1 cellular context compared by ENCODE assay signal in the genomic region with DNA sequence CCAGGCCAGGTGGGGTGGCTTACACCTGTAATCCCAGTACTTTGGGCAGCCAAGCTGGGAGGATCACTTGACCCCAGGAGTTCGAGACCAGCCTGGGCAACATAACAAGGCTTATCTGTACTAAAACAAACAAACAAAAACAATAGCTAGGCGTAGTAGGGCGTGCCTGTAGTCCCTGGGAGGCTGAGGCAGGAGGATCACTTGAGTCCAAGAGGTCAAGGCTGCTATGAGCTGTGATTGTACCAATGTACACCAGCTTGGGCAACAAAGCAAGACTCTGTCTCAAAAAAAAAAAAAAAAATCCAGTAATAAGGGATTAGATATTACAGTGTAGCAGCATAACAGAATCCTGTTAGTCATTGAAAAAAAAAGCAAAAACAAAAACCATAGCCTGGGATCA.
TF ChIP-seq lines count a peak whose summit lies in the region.

No MANE protein-coding gene starts in this region.

TF ChIP-seq in HepG2, 621 proteins besides CTCF, POLR2A, EP300 and RAD21 (continued from another document):
- peak; percentile 32; the same call in 1 of the 2 replicates for TF ChIP-seq ARID5B (CRISPR knock-in tag; IDR thresholded peaks at IDR 0.05)
- TF ChIP-seq ZBTB44 (CRISPR knock-in tag; IDR thresholded peaks at IDR 0.05): no peak
- no peak for TF ChIP-seq SMARCE1 (IDR thresholded peaks at IDR 0.05; ENCODE audit: borderline replicate concordance)
- TF ChIP-seq FOXP4 (CRISPR knock-in tag; IDR thresholded peaks at IDR 0.05): peak; percentile 62; the same call in 1 of the 2 replicates
- peak; percentile 42 for TF ChIP-seq NR2F6 (IDR thresholded peaks at IDR 0.05)
- peak; percentile 57 for TF ChIP-seq NR2F6 (CRISPR knock-in tag; IDR thresholded peaks at IDR 0.05)
- TF ChIP-seq ZFYVE20 (CRISPR knock-in tag; IDR thresholded peaks at IDR 0.05; ENCODE audit: borderline replicate concordance, low read depth): no peak
- no peak for TF ChIP-seq ZNF460 (CRISPR knock-in tag; IDR thresholded peaks at IDR 0.05; ENCODE audit: borderline replicate concordance)
- no peak for TF ChIP-seq ZGPAT (CRISPR knock-in tag; IDR thresholded peaks at IDR 0.05)
- no peak for TF ChIP-seq BRCA1 (CRISPR knock-in tag; IDR thresholded peaks at IDR 0.05)
- TF ChIP-seq GFI1 (CRISPR knock-in tag; IDR thresholded peaks at IDR 0.05; ENCODE audit: borderline replicate concordance): peak; percentile 89
- TF ChIP-seq HES4 (CRISPR knock-in tag; IDR thresholded peaks at IDR 0.05; ENCODE audit: borderline replicate concordance): no peak
- no peak for TF ChIP-seq KMT2A (CRISPR knock-in tag; IDR thresholded peaks at IDR 0.05)
- no peak for TF ChIP-seq ZNF136 (CRISPR knock-in tag; IDR thresholded peaks at IDR 0.05; ENCODE audit: low read depth)
- TF ChIP-seq JUND (CRISPR knock-in tag; IDR thresholded peaks at IDR 0.05): no peak
- TF ChIP-seq ZBTB42 (CRISPR knock-in tag; IDR thresholded peaks at IDR 0.05): no peak
- peak; percentile 84 for TF ChIP-seq ZMYM2 (CRISPR knock-in tag; IDR thresholded peaks at IDR 0.05)
- TF ChIP-seq FOXA1 (IDR thresholded peaks at IDR 0.05): no peak
- TF ChIP-seq FOXA1 (CRISPR knock-in tag; IDR thresholded peaks at IDR 0.05): peak; percentile 48; the same call in 1 of the 2 replicates
- TF ChIP-seq ZNF234 (CRISPR knock-in tag; conservative IDR thresholded peaks at IDR 0.05): no peak
- no peak for TF ChIP-seq FOSL1 (CRISPR knock-in tag; IDR thresholded peaks at IDR 0.05; ENCODE audit: borderline replicate concordance)
- TF ChIP-seq, protein P1, sequence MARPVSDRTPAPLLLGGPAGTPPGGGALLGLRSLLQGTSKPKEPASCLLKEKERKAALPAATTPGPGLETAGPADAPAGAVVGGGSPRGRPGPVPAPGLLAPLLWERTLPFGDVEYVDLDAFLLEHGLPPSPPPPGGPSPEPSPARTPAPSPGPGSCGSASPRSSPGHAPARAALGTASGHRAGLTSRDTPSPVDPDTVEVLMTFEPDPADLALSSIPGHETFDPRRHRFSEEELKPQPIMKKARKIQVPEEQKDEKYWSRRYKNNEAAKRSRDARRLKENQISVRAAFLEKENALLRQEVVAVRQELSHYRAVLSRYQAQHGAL (CRISPR knock-in tag; IDR thresholded peaks at IDR 0.05; ENCODE audit: not compliant biosample characterization): no peak
- no peak for TF ChIP-seq ZNF75D (CRISPR knock-in tag; IDR thresholded peaks at IDR 0.05; ENCODE audit: borderline replicate concordance)
- peak; percentile 67 for TF ChIP-seq HNF4A (CRISPR knock-in tag; IDR thresholded peaks at IDR 0.05)
TF ChIP-seq in HepG2: peak in this region for 29.
